27 cellular contexts compared by ENCODE assay signal in genomic region chr3:142910280-142910679, GRCh38. TPM values are rescaled to one million over a fixed set of nuclear protein-coding genes. Genes with fewer than 3 reads are reported as not detected.
"Had no signal": no experiment of that assay in that cellular context is flagged by ENCODE, and none has a peak within 500 bp of the region (broad histone marks: within the 10 kb centered on the region; RNA-seq: fewer than 3 reads in every experiment).

No MANE protein-coding gene starts in this region.

- H3K9me3 Mint-ChIP-seq: activated B cell treated with CpG ODN at 0.5 μM for 24 hours; activated CD4-positive, alpha-beta memory T cell treated with anti-CD3 and anti-CD28 coated beads, Interleukin-2, amount 10 ng/mL, durations not matched to agents 7 days and 5 days; activated naive CD8-positive, alpha-beta T cell treated with anti-CD3 and anti-CD28 coated beads, Interleukin-2, amount 10 ng/mL, durations not matched to agents 7 days and 5 days; naive B cell; neural crest cell had no signal

- H3K27ac ChIP-seq: foreskin keratinocyte, left lung, ovary, psoas muscle, sigmoid colon, spleen, thyroid gland had no signal

- H3K36me3 Mint-ChIP-seq: activated naive CD8-positive, alpha-beta T cell treated with anti-CD3 and anti-CD28 coated beads, Interleukin-2, amount 10 ng/mL, durations not matched to agents 7 days and 5 days; naive B cell; T-cell had no signal

- H3K4me1 ChIP-seq: foreskin keratinocyte, psoas muscle, sigmoid colon, thyroid gland had no signal

- ATAC-seq: activated T-helper 17 cell treated with anti-CD3 and anti-CD28 coated beads, Interleukin-2, amount 50 U/mL, for 72 hours; effector memory CD8-positive, alpha-beta T cell; foreskin keratinocyte; left lung; psoas muscle; T-cell had no signal

- H3K27ac Mint-ChIP-seq: activated B cell treated with CpG ODN at 0.5 μM for 24 hours; activated CD4-positive, alpha-beta memory T cell treated with anti-CD3 and anti-CD28 coated beads, Interleukin-2, amount 10 ng/mL, durations not matched to agents 7 days and 5 days; activated naive CD8-positive, alpha-beta T cell treated with anti-CD3 and anti-CD28 coated beads, Interleukin-2, amount 10 ng/mL, durations not matched to agents 7 days and 5 days; activated T-helper 17 cell treated with anti-CD3 and anti-CD28 coated beads, Interleukin-2, amount 50 U/mL, for 72 hours; naive B cell; T-cell had no signal

- H3K27me3 ChIP-seq: left lung, ovary, sigmoid colon, thyroid gland had no signal

- H3K4me1 Mint-ChIP-seq: activated B cell treated with CpG ODN at 0.5 μM for 24 hours; activated naive CD8-positive, alpha-beta T cell treated with anti-CD3 and anti-CD28 coated beads, Interleukin-2, amount 10 ng/mL, durations not matched to agents 7 days and 5 days; activated T-helper 17 cell treated with anti-CD3 and anti-CD28 coated beads, Interleukin-2, amount 50 U/mL, for 72 hours; T-cell had no signal

- H3K4me3 Mint-ChIP-seq: activated B cell treated with CpG ODN at 0.5 μM for 24 hours; activated CD4-positive, alpha-beta memory T cell treated with anti-CD3 and anti-CD28 coated beads, Interleukin-2, amount 10 ng/mL, durations not matched to agents 7 days and 5 days; activated naive CD8-positive, alpha-beta T cell treated with anti-CD3 and anti-CD28 coated beads, Interleukin-2, amount 10 ng/mL, durations not matched to agents 7 days and 5 days; activated T-helper 17 cell treated with anti-CD3 and anti-CD28 coated beads, Interleukin-2, amount 50 U/mL, for 72 hours; effector memory CD8-positive, alpha-beta T cell; naive B cell; neural crest cell; T-cell had no signal

- DNase-seq: activated B cell treated with CpG ODN at 0.5 μM for 24 hours; activated CD4-positive, alpha-beta memory T cell treated with anti-CD3 and anti-CD28 coated beads, Interleukin-2, amount 10 ng/mL, durations not matched to agents 7 days and 5 days; activated CD4-positive, alpha-beta T cell treated with anti-CD3 and anti-CD28 coated beads for 48 hours; activated naive CD4-positive, alpha-beta T cell treated with Interleukin-2 at 50 U/mL for 16 hours; activated naive CD8-positive, alpha-beta T cell treated with anti-CD3 and anti-CD28 coated beads, Interleukin-2, amount 10 ng/mL, durations not matched to agents 7 days and 5 days; activated T-cell treated with anti-CD3 and anti-CD28 coated beads, Interleukin-2, amount 50 U/mL, for 1 hour; cerebellar nuclear complex; dermis blood vessel endothelial cell; effector memory CD8-positive, alpha-beta T cell; foreskin keratinocyte; hypothalamus; islet precursor cell; left lung; naive B cell; ovary; psoas muscle; sigmoid colon; spleen; stimulated activated CD4-positive, alpha-beta T cell treated with anti-CD3 and anti-CD28 coated beads, Interleukin-1b, Interleukin-23, amount 100 ng/mL, for 48 hours; stimulated activated CD8-positive, alpha-beta memory T cell treated with anti-CD3 and anti-CD28 coated beads, Interleukin-4, amount 100 ng/mL, for 48 hours; stimulated activated naive CD4-positive, alpha-beta T cell; T-cell; thyroid gland had no signal

- H3K36me3 ChIP-seq: left lung, ovary, sigmoid colon, spleen, thyroid gland had no signal

- H3K9me3 ChIP-seq: left lung, ovary, psoas muscle, sigmoid colon, spleen, thyroid gland had no signal

- H3K4me3 ChIP-seq: left lung, ovary, psoas muscle, sigmoid colon, spleen, thyroid gland had no signal

RNA-seq across cellular contexts. Expression of gene PCOLCE2, which starts 21.4 kb away (rescaled TPM):
- total RNA-seq: activated B cell treated with CpG ODN at 0.5 μM for 24 hours; activated naive CD8-positive, alpha-beta T cell treated with anti-CD3 and anti-CD28 coated beads, Interleukin-2, amount 10 ng/mL, durations not matched to agents 7 days and 5 days; T-cell had no signal

RNA-seq across cellular contexts. Expression of gene PAQR9, which starts 53.2 kb away (rescaled TPM):
- total RNA-seq: activated B cell treated with CpG ODN at 0.5 μM for 24 hours; activated CD4-positive, alpha-beta memory T cell treated with anti-CD3 and anti-CD28 coated beads, Interleukin-2, amount 10 ng/mL, durations not matched to agents 7 days and 5 days; activated naive CD8-positive, alpha-beta T cell treated with anti-CD3 and anti-CD28 coated beads, Interleukin-2, amount 10 ng/mL, durations not matched to agents 7 days and 5 days; activated T-helper 17 cell treated with anti-CD3 and anti-CD28 coated beads, Interleukin-2, amount 50 U/mL, for 72 hours; dermis blood vessel endothelial cell; foreskin keratinocyte; left lung; sigmoid colon; subcutaneous adipose tissue; T-cell; thyroid gland; urinary bladder had no signal
- polyA plus RNA-seq: foreskin keratinocyte, sigmoid colon had no signal
